22 cellular contexts compared by ENCODE assay signal in genomic region chr1:236717811-236718210, GRCh38. TPM values are rescaled to one million over a fixed set of nuclear protein-coding genes. Genes with fewer than 3 reads are reported as not detected.
DNase-seq lines count a peak whose midpoint lies in the region; ATAC-seq, FAIRE-seq and TF ChIP-seq lines count a peak whose summit lies in the region.
"Had no signal": no experiment of that assay in that cellular context is flagged by ENCODE, and none has a peak within 500 bp of the region (broad histone marks: within the 10 kb centered on the region; RNA-seq: fewer than 3 reads in every experiment).

No MANE protein-coding gene starts in this region.

- WGBS in psoas muscle, 3 donors: 27 to 41% (median 35%) methylated on average over 6 of the region's 6 CpGs

- H3K27ac ChIP-seq in left ventricle myocardium inferior (replicated peaks) (peak overlapping the region; percentile 72), psoas muscle (peak overlapping the region; percentile 82), tibial artery (peak overlapping the region; percentile 29 to 65)

- H3K27me3 ChIP-seq in left ventricle myocardium inferior (ENCODE audit: low read depth) (no peaks in the 10 kb centered on the region), bronchial epithelial cell (ENCODE audit: control insufficient read depth, insufficient read depth, low read length) (no peaks in the 10 kb centered on the region), psoas muscle (ENCODE audit: insufficient read depth in 3 of 3, low read length in 2 of 3) (no peaks in the 10 kb centered on the region), tibial artery (no peaks in the 10 kb centered on the region)
- H3K27me3 ChIP-seq: BE2C had no signal

- TF ChIP-seq CTCF in left ventricle myocardium inferior (IDR thresholded peaks at IDR 0.05; ENCODE audit: borderline replicate concordance) (no peak), bronchial epithelial cell (IDR thresholded peaks at IDR 0.05; ENCODE audit: insufficient read depth, low read length, severe bottlenecking) (no peak), psoas muscle (IDR thresholded peaks at IDR 0.05) (no peak), tibial artery (IDR thresholded peaks at IDR 0.05) (no peak)

- peaks cover 64% of the 10 kb centered on the region for H3K4me1 ChIP-seq in left ventricle myocardium inferior
- peaks cover 40% of the 10 kb centered on the region for H3K4me1 ChIP-seq in psoas muscle
- peaks cover 0 to 41% (median 22%) of the 10 kb centered on the region in 4 donors for H3K4me1 ChIP-seq in tibial artery
- H3K4me1 ChIP-seq: BE2C had no signal

- H3K4me3 ChIP-seq in left ventricle myocardium inferior (no peak overlapping the region), bronchial epithelial cell (ENCODE audit: low read depth, low read length) (no peak overlapping the region), psoas muscle (no peak overlapping the region), tibial artery (no peak overlapping the region)
- H3K4me3 ChIP-seq: HAP-1 had no signal

- H3K9me3 ChIP-seq in left ventricle myocardium inferior (replicated peaks) (no peaks in the 10 kb centered on the region), psoas muscle (no peaks in the 10 kb centered on the region), tibial artery (no peaks in the 10 kb centered on the region)
- H3K9me3 ChIP-seq: BE2C, HAP-1 had no signal

- no peak for ATAC-seq in Right ventricle myocardium inferior
- peak; percentile 59 to 79 (median 64) for ATAC-seq in psoas muscle
- ATAC-seq in activated CD4-positive, CD25-positive, alpha-beta regulatory T cell treated with anti-CD3 and anti-CD28 coated beads, Interleukin-2, amount 50 U/mL, for 24 hours: no peak

- DNase-seq in left ventricle myocardium inferior (no peak), Right ventricle myocardium inferior (ENCODE audit: missing footprints) (no peak), bronchial epithelial cell (ENCODE audit: low read depth) (no peak), psoas muscle (no peak), tibial artery (no peak), NCI-H1105 (lab: John Stamatoyannopoulos, UW) (no peak), DMS153 (lab: John Stamatoyannopoulos, UW) (no peak)
- DNase-seq: ACHN; BE2C; C1 segment of cervical spinal cord; CD4-positive, CD25-positive, alpha-beta regulatory T cell; CD8-positive, alpha-beta memory T cell; COR-L47; DMS79; GDM1 had no signal

- FAIRE-seq in bronchial epithelial cell (lab: Jason Lieb, UNC): peak; percentile 7
- FAIRE-seq: A204.1, GM12892, GM18507, H1 had no signal

- intact Hi-C loops in left ventricle myocardium inferior (cut with micrococcal nuclease): no loop called here
- intact Hi-C loops in Right ventricle myocardium inferior (cut with DNase I): no loop called here
- intact Hi-C loops in psoas muscle (cut with DNase I): no loop called here
- intact Hi-C loops in tibial artery (cut with DNase I; ENCODE audit: low total_unique reads): no loop called here

- H3K36me3 ChIP-seq in left ventricle myocardium inferior: peaks cover 35% of the 10 kb centered on the region
- no peaks in the 10 kb centered on the region for H3K36me3 ChIP-seq in bronchial epithelial cell (ENCODE audit: control insufficient read depth, insufficient read depth, low read length)
- peaks cover 5 to 44% of the 10 kb centered on the region in 2 donors for H3K36me3 ChIP-seq in psoas muscle (ENCODE audit: insufficient read depth in 1 of 2, low read depth in 1 of 2)
- H3K36me3 ChIP-seq in tibial artery: no peaks in the 10 kb centered on the region
- H3K36me3 ChIP-seq: BE2C, HAP-1 had no signal

RNA-seq across cellular contexts. Expression of gene ACTN2, which starts 31.5 kb away (rescaled TPM):
- total RNA-seq in left ventricle myocardium inferior (2,454 TPM), Right ventricle myocardium inferior (2,525 TPM), bronchial epithelial cell (0.79 TPM in 1 of 2 replicates, not detected in the other), psoas muscle (1,000 to 10,000 TPM; 2,645 to 4,645 (median 3,147) TPM)
- polyA plus RNA-seq in psoas muscle: 1,000 to 10,000 TPM in 1 of 3 donors, 100 to 1,000 TPM in 2; 792 to 1,560 (median 952) TPM
- total RNA-seq: CD4-positive, CD25-positive, alpha-beta regulatory T cell; CD8-positive, alpha-beta memory T cell; HT-29 had no signal
- polyA plus RNA-seq: CD4-positive, CD25-positive, alpha-beta regulatory T cell; CD8-positive, alpha-beta memory T cell had no signal

Comparison
In these comparisons a context has a peak if more than half of its experiments do, and no peak if none do; other contexts are left out.
1. ATAC-seq: peak in psoas muscle (4 of 4); none in Right ventricle myocardium inferior (single experiment) and activated CD4-positive, CD25-positive, alpha-beta regulatory T cell treated with anti-CD3 and anti-CD28 coated beads, Interleukin-2, amount 50 U/mL, for 24 hours (0 of 2).
2. RNA of gene ACTN2, which starts 31.5 kb away (total RNA-seq): 2,645 to 4,645 TPM in psoas muscle, 2,525 TPM in Right ventricle myocardium inferior (single experiment) and 2,454 TPM in left ventricle myocardium inferior (single experiment); 0.79 TPM in bronchial epithelial cell; every median in the first group is over 1,000 times any median in the second.
3. Peak in every context shown above with its lines, with median percentiles within 50 percentile points of each other: H3K27ac ChIP-seq.